ENCODE assay signal across 1 cellular context in the genomic region with DNA sequence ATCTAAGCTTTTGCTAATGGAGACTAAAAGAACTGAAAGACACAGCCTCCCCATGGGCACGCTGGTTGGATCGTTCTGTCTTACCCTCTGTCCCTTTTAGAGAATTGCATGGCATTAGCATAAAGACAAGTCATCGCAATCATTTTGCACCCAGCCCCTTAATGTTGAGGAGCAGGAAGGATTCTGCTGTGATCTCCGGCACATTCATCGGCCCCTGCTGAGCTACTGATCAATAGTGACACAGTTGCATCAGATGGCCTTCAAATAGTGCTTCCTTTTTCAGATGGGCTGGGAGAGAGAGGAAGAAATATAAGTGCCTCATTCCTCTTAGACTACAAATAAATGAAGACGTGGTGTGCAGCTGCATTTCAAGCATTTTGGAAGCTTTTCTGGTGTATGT.
A peak's percentile ranks its signal among the peaks of the same experiment; 100 is the strongest.
TF ChIP-seq lines count a peak whose summit lies in the region.

No MANE protein-coding gene starts in this region.

TF ChIP-seq in HepG2, 621 proteins besides CTCF, POLR2A, EP300 and RAD21 (continued from another document and continues in another):
- no peak for TF ChIP-seq TBX3 (IDR thresholded peaks at IDR 0.05; ENCODE audit: borderline replicate concordance)
- no peak; the same call in 1 of the 2 replicates for TF ChIP-seq POLR2AphosphoS5 (IDR thresholded peaks at IDR 0.05; ENCODE audit: low read depth, low read length)
- TF ChIP-seq ZNF614 (CRISPR knock-in tag; IDR thresholded peaks at IDR 0.05; ENCODE audit: borderline replicate concordance): no peak
- TF ChIP-seq ZNF75D (CRISPR knock-in tag; IDR thresholded peaks at IDR 0.05; ENCODE audit: borderline replicate concordance): no peak
- no peak for TF ChIP-seq ZFP37 (CRISPR knock-in tag; IDR thresholded peaks at IDR 0.05; ENCODE audit: borderline replicate concordance)
- TF ChIP-seq ZNF841 (CRISPR knock-in tag; IDR thresholded peaks at IDR 0.05; ENCODE audit: borderline replicate concordance): no peak
- TF ChIP-seq CREM (IDR thresholded peaks at IDR 0.05): peak; percentile 24; the same call in 1 of the 2 replicates
- no peak for TF ChIP-seq CREM (CRISPR knock-in tag; IDR thresholded peaks at IDR 0.05)
- TF ChIP-seq SRSF1 (optimal IDR thresholded peaks at IDR 0.05; ENCODE audit: low read depth, low read length): no peak
- TF ChIP-seq SMAD3 (CRISPR knock-in tag; IDR thresholded peaks at IDR 0.05): no peak
- TF ChIP-seq ARNT2 (CRISPR knock-in tag; IDR thresholded peaks at IDR 0.05; ENCODE audit: low read depth): no peak
- no peak for TF ChIP-seq ZBTB20 (CRISPR knock-in tag; IDR thresholded peaks at IDR 0.05; ENCODE audit: borderline replicate concordance, low read depth)
- TF ChIP-seq ZEB1 (IDR thresholded peaks at IDR 0.05; ENCODE audit: insufficient replicate concordance, low read depth): no peak
- TF ChIP-seq ZNF703 (CRISPR knock-in tag; IDR thresholded peaks at IDR 0.05; ENCODE audit: borderline replicate concordance): no peak
- no peak for TF ChIP-seq ZNF350 (CRISPR knock-in tag; IDR thresholded peaks at IDR 0.05; ENCODE audit: borderline replicate concordance, low read depth)
- TF ChIP-seq KAT7 (CRISPR knock-in tag; IDR thresholded peaks at IDR 0.05; ENCODE audit: borderline replicate concordance): no peak
- no peak for TF ChIP-seq ZNF484 (CRISPR knock-in tag; IDR thresholded peaks at IDR 0.05; ENCODE audit: borderline replicate concordance, low read depth)
- TF ChIP-seq ZNF720 (CRISPR knock-in tag; IDR thresholded peaks at IDR 0.05): no peak
- TF ChIP-seq, protein P1, sequence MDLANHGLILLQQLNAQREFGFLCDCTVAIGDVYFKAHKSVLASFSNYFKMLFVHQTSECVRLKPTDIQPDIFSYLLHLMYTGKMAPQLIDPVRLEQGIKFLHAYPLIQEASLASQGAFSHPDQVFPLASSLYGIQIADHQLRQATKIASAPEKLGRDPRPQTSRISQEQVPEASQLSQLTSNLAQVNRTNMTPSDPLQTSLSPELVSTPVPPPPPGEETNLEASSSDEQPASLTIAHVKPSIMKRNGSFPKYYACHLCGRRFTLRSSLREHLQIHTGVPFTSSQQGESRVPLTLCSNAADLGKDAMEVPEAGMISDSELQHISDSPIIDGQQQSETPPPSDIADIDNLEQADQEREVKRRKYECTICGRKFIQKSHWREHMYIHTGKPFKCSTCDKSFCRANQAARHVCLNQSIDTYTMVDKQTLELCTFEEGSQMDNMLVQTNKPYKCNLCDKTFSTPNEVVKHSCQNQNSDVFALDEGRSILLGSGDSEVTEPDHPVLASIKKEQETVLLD (CRISPR knock-in tag; IDR thresholded peaks at IDR 0.05; ENCODE audit: low read depth): no peak
- TF ChIP-seq, protein P2, sequence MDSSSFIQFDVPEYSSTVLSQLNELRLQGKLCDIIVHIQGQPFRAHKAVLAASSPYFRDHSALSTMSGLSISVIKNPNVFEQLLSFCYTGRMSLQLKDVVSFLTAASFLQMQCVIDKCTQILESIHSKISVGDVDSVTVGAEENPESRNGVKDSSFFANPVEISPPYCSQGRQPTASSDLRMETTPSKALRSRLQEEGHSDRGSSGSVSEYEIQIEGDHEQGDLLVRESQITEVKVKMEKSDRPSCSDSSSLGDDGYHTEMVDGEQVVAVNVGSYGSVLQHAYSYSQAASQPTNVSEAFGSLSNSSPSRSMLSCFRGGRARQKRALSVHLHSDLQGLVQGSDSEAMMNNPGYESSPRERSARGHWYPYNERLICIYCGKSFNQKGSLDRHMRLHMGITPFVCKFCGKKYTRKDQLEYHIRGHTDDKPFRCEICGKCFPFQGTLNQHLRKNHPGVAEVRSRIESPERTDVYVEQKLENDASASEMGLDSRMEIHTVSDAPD (CRISPR knock-in tag; IDR thresholded peaks at IDR 0.05): no peak
- TF ChIP-seq RCOR2 (CRISPR knock-in tag; IDR thresholded peaks at IDR 0.05): peak; percentile 25; the same call in 1 of the 2 replicates
- TF ChIP-seq ETV6 (CRISPR knock-in tag; conservative IDR thresholded peaks at IDR 0.05): 0 out of 2 replicates have a peak, but pooled peaks have one; percentile 31
- TF ChIP-seq SNAPC2 (CRISPR knock-in tag; IDR thresholded peaks at IDR 0.05): no peak
- no peak for TF ChIP-seq TAF15 (IDR thresholded peaks at IDR 0.05; ENCODE audit: low read depth, low read length, poor library complexity, severe bottlenecking)
- TF ChIP-seq ETV5 (CRISPR knock-in tag; IDR thresholded peaks at IDR 0.05; ENCODE audit: borderline replicate concordance): peak; percentile 62; the same call in 1 of the 2 replicates
- no peak for TF ChIP-seq STAG1 (CRISPR knock-in tag; IDR thresholded peaks at IDR 0.05)
- TF ChIP-seq PCBP2 (optimal IDR thresholded peaks at IDR 0.05; ENCODE audit: low read depth, low read length, poor library complexity, severe bottlenecking): no peak
- TF ChIP-seq THAP11 (CRISPR knock-in tag; IDR thresholded peaks at IDR 0.05): peak; percentile 72; the same call in 1 of the 2 replicates
- no peak for TF ChIP-seq SP4 (CRISPR knock-in tag; IDR thresholded peaks at IDR 0.05)
- TF ChIP-seq MIER3 (CRISPR knock-in tag; IDR thresholded peaks at IDR 0.05; ENCODE audit: borderline replicate concordance): no peak
- TF ChIP-seq CEBPB (IDR thresholded peaks at IDR 0.05; ENCODE audit: borderline replicate concordance, low read depth, low read length): peak; percentile 79; the same call in 1 of the 2 replicates
- TF ChIP-seq, protein P3, sequence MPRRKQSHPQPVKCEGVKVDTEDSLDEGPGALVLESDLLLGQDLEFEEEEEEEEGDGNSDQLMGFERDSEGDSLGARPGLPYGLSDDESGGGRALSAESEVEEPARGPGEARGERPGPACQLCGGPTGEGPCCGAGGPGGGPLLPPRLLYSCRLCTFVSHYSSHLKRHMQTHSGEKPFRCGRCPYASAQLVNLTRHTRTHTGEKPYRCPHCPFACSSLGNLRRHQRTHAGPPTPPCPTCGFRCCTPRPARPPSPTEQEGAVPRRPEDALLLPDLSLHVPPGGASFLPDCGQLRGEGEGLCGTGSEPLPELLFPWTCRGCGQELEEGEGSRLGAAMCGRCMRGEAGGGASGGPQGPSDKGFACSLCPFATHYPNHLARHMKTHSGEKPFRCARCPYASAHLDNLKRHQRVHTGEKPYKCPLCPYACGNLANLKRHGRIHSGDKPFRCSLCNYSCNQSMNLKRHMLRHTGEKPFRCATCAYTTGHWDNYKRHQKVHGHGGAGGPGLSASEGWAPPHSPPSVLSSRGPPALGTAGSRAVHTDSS (CRISPR knock-in tag; conservative IDR thresholded peaks at IDR 0.05): no peak
- no peak for TF ChIP-seq ZFP1 (CRISPR knock-in tag; IDR thresholded peaks at IDR 0.05)
- TF ChIP-seq, protein P4, sequence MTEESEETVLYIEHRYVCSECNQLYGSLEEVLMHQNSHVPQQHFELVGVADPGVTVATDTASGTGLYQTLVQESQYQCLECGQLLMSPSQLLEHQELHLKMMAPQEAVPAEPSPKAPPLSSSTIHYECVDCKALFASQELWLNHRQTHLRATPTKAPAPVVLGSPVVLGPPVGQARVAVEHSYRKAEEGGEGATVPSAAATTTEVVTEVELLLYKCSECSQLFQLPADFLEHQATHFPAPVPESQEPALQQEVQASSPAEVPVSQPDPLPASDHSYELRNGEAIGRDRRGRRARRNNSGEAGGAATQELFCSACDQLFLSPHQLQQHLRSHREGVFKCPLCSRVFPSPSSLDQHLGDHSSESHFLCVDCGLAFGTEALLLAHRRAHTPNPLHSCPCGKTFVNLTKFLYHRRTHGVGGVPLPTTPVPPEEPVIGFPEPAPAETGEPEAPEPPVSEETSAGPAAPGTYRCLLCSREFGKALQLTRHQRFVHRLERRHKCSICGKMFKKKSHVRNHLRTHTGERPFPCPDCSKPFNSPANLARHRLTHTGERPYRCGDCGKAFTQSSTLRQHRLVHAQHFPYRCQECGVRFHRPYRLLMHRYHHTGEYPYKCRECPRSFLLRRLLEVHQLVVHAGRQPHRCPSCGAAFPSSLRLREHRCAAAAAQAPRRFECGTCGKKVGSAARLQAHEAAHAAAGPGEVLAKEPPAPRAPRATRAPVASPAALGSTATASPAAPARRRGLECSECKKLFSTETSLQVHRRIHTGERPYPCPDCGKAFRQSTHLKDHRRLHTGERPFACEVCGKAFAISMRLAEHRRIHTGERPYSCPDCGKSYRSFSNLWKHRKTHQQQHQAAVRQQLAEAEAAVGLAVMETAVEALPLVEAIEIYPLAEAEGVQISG (CRISPR knock-in tag; IDR thresholded peaks at IDR 0.05): peak; percentile 36; the same call in 1 of the 2 replicates
- TF ChIP-seq ZNF879 (CRISPR knock-in tag; IDR thresholded peaks at IDR 0.05): no peak
- TF ChIP-seq PAWR (CRISPR knock-in tag; IDR thresholded peaks at IDR 0.05; ENCODE audit: borderline replicate concordance): no peak
- peak; percentile 15 for TF ChIP-seq PHF5A (CRISPR knock-in tag; IDR thresholded peaks at IDR 0.05; ENCODE audit: low read depth, unreplicated experiment)
- TF ChIP-seq, protein P5, sequence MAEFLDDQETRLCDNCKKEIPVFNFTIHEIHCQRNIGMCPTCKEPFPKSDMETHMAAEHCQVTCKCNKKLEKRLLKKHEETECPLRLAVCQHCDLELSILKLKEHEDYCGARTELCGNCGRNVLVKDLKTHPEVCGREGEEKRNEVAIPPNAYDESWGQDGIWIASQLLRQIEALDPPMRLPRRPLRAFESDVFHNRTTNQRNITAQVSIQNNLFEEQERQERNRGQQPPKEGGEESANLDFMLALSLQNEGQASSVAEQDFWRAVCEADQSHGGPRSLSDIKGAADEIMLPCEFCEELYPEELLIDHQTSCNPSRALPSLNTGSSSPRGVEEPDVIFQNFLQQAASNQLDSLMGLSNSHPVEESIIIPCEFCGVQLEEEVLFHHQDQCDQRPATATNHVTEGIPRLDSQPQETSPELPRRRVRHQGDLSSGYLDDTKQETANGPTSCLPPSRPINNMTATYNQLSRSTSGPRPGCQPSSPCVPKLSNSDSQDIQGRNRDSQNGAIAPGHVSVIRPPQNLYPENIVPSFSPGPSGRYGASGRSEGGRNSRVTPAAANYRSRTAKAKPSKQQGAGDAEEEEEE (CRISPR knock-in tag; IDR thresholded peaks at IDR 0.05; ENCODE audit: borderline replicate concordance): no peak
- TF ChIP-seq POGZ (CRISPR knock-in tag; IDR thresholded peaks at IDR 0.05): peak; percentile 49; the same call in 1 of the 2 replicates
- TF ChIP-seq, protein P6, sequence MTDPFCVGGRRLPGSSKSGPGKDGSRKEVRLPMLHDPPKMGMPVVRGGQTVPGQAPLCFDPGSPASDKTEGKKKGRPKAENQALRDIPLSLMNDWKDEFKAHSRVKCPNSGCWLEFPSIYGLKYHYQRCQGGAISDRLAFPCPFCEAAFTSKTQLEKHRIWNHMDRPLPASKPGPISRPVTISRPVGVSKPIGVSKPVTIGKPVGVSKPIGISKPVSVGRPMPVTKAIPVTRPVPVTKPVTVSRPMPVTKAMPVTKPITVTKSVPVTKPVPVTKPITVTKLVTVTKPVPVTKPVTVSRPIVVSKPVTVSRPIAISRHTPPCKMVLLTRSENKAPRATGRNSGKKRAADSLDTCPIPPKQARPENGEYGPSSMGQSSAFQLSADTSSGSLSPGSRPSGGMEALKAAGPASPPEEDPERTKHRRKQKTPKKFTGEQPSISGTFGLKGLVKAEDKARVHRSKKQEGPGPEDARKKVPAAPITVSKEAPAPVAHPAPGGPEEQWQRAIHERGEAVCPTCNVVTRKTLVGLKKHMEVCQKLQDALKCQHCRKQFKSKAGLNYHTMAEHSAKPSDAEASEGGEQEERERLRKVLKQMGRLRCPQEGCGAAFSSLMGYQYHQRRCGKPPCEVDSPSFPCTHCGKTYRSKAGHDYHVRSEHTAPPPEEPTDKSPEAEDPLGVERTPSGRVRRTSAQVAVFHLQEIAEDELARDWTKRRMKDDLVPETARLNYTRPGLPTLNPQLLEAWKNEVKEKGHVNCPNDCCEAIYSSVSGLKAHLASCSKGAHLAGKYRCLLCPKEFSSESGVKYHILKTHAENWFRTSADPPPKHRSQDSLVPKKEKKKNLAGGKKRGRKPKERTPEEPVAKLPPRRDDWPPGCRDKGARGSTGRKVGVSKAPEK (CRISPR knock-in tag; IDR thresholded peaks at IDR 0.05; ENCODE audit: borderline replicate concordance): no peak
- TF ChIP-seq ZNF33B (CRISPR knock-in tag; IDR thresholded peaks at IDR 0.05): no peak
- TF ChIP-seq NR1H2 (CRISPR knock-in tag; IDR thresholded peaks at IDR 0.05; ENCODE audit: borderline replicate concordance, low read depth): no peak
- TF ChIP-seq, protein P7, sequence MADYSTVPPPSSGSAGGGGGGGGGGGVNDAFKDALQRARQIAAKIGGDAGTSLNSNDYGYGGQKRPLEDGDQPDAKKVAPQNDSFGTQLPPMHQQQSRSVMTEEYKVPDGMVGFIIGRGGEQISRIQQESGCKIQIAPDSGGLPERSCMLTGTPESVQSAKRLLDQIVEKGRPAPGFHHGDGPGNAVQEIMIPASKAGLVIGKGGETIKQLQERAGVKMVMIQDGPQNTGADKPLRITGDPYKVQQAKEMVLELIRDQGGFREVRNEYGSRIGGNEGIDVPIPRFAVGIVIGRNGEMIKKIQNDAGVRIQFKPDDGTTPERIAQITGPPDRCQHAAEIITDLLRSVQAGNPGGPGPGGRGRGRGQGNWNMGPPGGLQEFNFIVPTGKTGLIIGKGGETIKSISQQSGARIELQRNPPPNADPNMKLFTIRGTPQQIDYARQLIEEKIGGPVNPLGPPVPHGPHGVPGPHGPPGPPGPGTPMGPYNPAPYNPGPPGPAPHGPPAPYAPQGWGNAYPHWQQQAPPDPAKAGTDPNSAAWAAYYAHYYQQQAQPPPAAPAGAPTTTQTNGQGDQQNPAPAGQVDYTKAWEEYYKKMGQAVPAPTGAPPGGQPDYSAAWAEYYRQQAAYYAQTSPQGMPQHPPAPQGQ (CRISPR knock-in tag; IDR thresholded peaks at IDR 0.05; ENCODE audit: borderline replicate concordance): no peak
- no peak for TF ChIP-seq ZNF44 (CRISPR knock-in tag; IDR thresholded peaks at IDR 0.05)
- TF ChIP-seq ZNF138 (CRISPR knock-in tag; IDR thresholded peaks at IDR 0.05; ENCODE audit: low read depth): no peak
- TF ChIP-seq TBX2 (CRISPR knock-in tag; IDR thresholded peaks at IDR 0.05; ENCODE audit: borderline replicate concordance): no peak
- TF ChIP-seq ZNF383 (CRISPR knock-in tag; IDR thresholded peaks at IDR 0.05; ENCODE audit: borderline replicate concordance): no peak
- TF ChIP-seq ATAD3A (CRISPR knock-in tag; IDR thresholded peaks at IDR 0.05): no peak
